ENCODE assay signal across 8 cellular contexts in the genomic region with DNA sequence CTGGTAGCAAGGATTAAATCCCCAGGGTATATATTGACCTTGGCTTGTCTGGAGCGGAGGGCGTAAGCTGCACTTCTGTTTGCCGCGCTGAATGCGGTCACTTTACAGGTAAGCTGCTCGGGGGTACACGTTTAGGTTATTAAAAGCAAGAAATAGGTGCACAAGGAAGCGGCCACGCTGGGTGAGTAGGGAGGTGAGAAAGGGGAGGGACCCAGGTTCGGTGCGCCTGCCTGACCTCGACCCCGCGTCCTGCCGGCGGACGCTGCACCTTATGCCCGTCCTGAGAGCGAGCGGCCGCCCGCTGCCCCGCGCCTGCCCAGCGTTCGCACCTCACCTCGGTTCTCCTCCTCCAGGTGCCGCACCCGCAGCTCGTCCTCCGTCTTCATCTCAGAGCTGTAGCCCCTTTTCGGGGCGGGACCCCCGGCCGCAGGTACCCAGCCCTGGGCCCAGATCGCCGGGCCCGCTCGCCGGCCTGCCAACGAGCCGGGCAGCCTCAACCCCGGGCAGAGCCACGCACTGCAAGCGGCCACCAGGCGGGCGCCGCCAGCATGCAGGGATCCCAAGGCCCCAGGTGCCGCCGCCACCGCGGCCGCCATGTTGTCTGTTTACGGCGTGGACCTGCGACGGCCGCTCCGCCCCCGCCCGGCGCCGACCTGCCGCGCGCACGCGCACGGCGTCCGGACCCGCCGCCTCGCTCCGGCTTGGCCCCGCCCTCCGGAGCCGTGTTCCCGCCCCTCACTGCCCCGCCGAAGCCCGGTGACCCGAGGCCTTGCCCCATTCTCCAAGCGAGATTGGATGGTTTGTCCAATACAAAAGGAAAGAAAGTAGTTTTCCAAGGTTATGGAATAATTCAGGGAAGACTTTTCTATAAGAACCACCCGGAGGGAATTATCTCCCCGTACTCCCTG. TPM values are rescaled to one million over a fixed set of nuclear protein-coding genes. Genes with fewer than 3 reads are reported as not detected.
DNase-seq lines count a peak whose midpoint lies in the region; ATAC-seq lines count a peak whose summit lies in the region.

A gene with protein sequence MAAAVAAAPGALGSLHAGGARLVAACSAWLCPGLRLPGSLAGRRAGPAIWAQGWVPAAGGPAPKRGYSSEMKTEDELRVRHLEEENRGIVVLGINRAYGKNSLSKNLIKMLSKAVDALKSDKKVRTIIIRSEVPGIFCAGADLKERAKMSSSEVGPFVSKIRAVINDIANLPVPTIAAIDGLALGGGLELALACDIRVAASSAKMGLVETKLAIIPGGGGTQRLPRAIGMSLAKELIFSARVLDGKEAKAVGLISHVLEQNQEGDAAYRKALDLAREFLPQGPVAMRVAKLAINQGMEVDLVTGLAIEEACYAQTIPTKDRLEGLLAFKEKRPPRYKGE (minus strand): TSS at position 625 of the 908 bp plus-strand sequence. CDS start 29 bp downstream, at position 596.

- peak within 1 kb of the TSS; percentile 60 for H3K27ac ChIP-seq in cingulate gyrus (ENCODE audit: low read depth, low read length)

- ATAC-seq in GM18520 (IDR thresholded peaks at IDR 0.05; ENCODE audit: unreplicated experiment) (peak; percentile 76), HG03045 (IDR thresholded peaks at IDR 0.05; ENCODE audit: unreplicated experiment) (peak; percentile 92), left colon (peak; percentile 97)

- DNase-seq in AG08395 (ENCODE audit: low spot score) (peak; percentile 98), NCI-H2227 treated with DMSO at 0.1 percent for 48 hours (lab: John Stamatoyannopoulos, UW) (peak; percentile 60), left colon (peak; percentile 81 to 91)
- peak; percentile 91 for DNase-seq in activated CD4-positive, alpha-beta T cell treated with anti-CD3 and anti-CD28 coated beads for 48 hours
- DNase-seq in stimulated activated CD4-positive, alpha-beta T cell treated with anti-CD3 and anti-CD28 coated beads, Interleukin-1b, Interleukin-23, amount 100 ng/mL, for 4 hours (ENCODE audit: low read depth in 2 of 2) = peak; percentile 78 to 85

- intact Hi-C loops in left colon (cut with DNase I, micrococcal nuclease) = loop anchor here in 1 of 2 donors (5.0 kb wide), 1 partner anchor 51 kb away; no protein-coding TSS in a partner anchor

RNA-seq across cellular contexts. Expression of the gene that starts here (rescaled TPM):
- 10 to 100 TPM; 30.4 to 36.0 TPM for total RNA-seq in left colon

Comparison
In these comparisons a context has a peak if more than half of its experiments do, and no peak if none do; other contexts are left out.
1. Peak in every context shown above with its lines: DNase-seq, ATAC-seq and H3K27ac ChIP-seq.